Comparison of ENCODE assay signal across 8 cellular contexts in genomic region chr19:9323557-9323918, GRCh38. TPM values are rescaled to one million over a fixed set of nuclear protein-coding genes. Genes with fewer than 3 reads are reported as not detected.
A peak's percentile ranks its signal among the peaks of the same experiment; 100 is the strongest.
DNase-seq lines count a peak whose midpoint lies in the region; ATAC-seq and TF ChIP-seq lines count a peak whose summit lies in the region.

No MANE protein-coding gene starts in this region.

- peaks cover 5% of the 10 kb centered on the region for H3K36me3 ChIP-seq in CD8-positive, alpha-beta T cell (ENCODE audit: insufficient read depth, low read length)
- H3K36me3 ChIP-seq in neural progenitor cell (peaks cover 23% of the 10 kb centered on the region), urinary bladder (ENCODE audit: insufficient read depth) (peaks cover 2% of the 10 kb centered on the region)

- peaks cover 36% of the 10 kb centered on the region for H3K4me1 Mint-ChIP-seq in CD8-positive, alpha-beta T cell (ENCODE audit: low read depth)
- H3K4me1 Mint-ChIP-seq in neural progenitor cell: peaks cover 8% of the 10 kb centered on the region

- ATAC-seq in CD8-positive, alpha-beta T cell: no peak
- ATAC-seq in HG03432 (IDR thresholded peaks at IDR 0.05; ENCODE audit: unreplicated experiment): peak; percentile 39

- peaks cover 2% of the 10 kb centered on the region for H3K9me3 ChIP-seq in CD8-positive, alpha-beta T cell (ENCODE audit: low read length)
- H3K9me3 ChIP-seq in neural progenitor cell (ENCODE audit: low read depth): peaks cover 13% of the 10 kb centered on the region

- peaks cover 42% of the 10 kb centered on the region for H3K79me2 ChIP-seq in neural progenitor cell (ENCODE audit: low read depth)

- intact Hi-C loops in CD8-positive, alpha-beta T cell (cut with DNase I, micrococcal nuclease): loop anchor here (5.0 to 10.0 kb wide), 4 partner anchors 214 to 1241 kb away; partner anchors contain the start of genes CDKN2D (in 1 of the 2), KRI1 (in 1 of the 2), ZNF426 (in 1 of the 2) and ZNF562 (in 1 of the 2)

- no peak overlapping the region for H3K9ac ChIP-seq in neural progenitor cell

- peak overlapping the region; percentile 88 for H3K4me3 Mint-ChIP-seq in CD8-positive, alpha-beta T cell
- H3K4me3 Mint-ChIP-seq in neural progenitor cell: peak overlapping the region; percentile 92

- H3K4me2 ChIP-seq in neural progenitor cell: peak overlapping the region; percentile 69

- POLR2A ChIA-PET in CD8-positive, alpha-beta T cell (lab: Charles Lee): interaction anchor here (0.6 to 2.5 kb wide), 7 partner anchors 10 to 504 kb away, joined by 3 to 17 read pairs (median 5); partner anchors contain the start of genes UBL5, ZNF266 and ZNF699

- peaks cover 12% of the 10 kb centered on the region for H3K4me1 ChIP-seq in CD8-positive, alpha-beta T cell (ENCODE audit: insufficient read depth, low read length)
- H3K4me1 ChIP-seq in neural progenitor cell (no peaks in the 10 kb centered on the region), urinary bladder (ENCODE audit: insufficient read depth) (no peaks in the 10 kb centered on the region)

- CTCF ChIA-PET in CD8-positive, alpha-beta T cell (lab: Charles Lee): interaction anchor here (0.6 to 2.7 kb wide), 6 partner anchors 10 to 192 kb away, joined by 3 to 15 read pairs (median 6); partner anchors contain the start of gene ZNF699

- TF ChIP-seq CTCF in CD8-positive, alpha-beta T cell (IDR thresholded peaks at IDR 0.05): no peak
- no peak for TF ChIP-seq CTCF in neural progenitor cell (IDR thresholded peaks at IDR 0.05)

- WGBS in urinary bladder: 1% methylated on average over 9 of the region's 9 CpGs

- peak overlapping the region; percentile 40 for H3K27ac ChIP-seq in CD8-positive, alpha-beta T cell (ENCODE audit: low read depth, low read length)
- H3K27ac ChIP-seq in neural progenitor cell (peak overlapping the region; percentile 71), urinary bladder (ENCODE audit: low read depth) (peak overlapping the region; percentile 33)

- peak in 2 of 7 experiments; percentile 15 to 44 for DNase-seq in CD8-positive, alpha-beta T cell
- DNase-seq in GM19240 (ENCODE audit: insufficient read length, low spot score) (peak; percentile 4), NCI-H748 (lab: John Stamatoyannopoulos, UW; ENCODE audit: unreplicated experiment) (peak; percentile 90), foreskin melanocyte (peak; percentile 66), neural progenitor cell (ENCODE audit: low spot score) (no peak)
- peak; percentile 8 for DNase-seq in activated T-helper 9 cell treated with anti-CD3 and anti-CD28 coated beads, Interleukin-2, amount 50 U/mL, for 16 hours (ENCODE audit: low read depth)

- no peaks in the 10 kb centered on the region for H3K27me3 ChIP-seq in CD8-positive, alpha-beta T cell (ENCODE audit: insufficient read depth, low read length)
- no peaks in the 10 kb centered on the region for H3K27me3 ChIP-seq in neural progenitor cell

- peaks cover 18% of the 10 kb centered on the region for H3K9me3 Mint-ChIP-seq in CD8-positive, alpha-beta T cell
- peaks cover 59% of the 10 kb centered on the region for H3K9me3 Mint-ChIP-seq in neural progenitor cell

- H3K4me3 ChIP-seq in CD8-positive, alpha-beta T cell (ENCODE audit: low read depth, low read length): peak overlapping the region; percentile 75
- H3K4me3 ChIP-seq in neural progenitor cell: peak overlapping the region; percentile 68
- H3K4me3 ChIP-seq in urinary bladder (ENCODE audit: low read depth, low read length): peak overlapping the region; percentile 70

- peak overlapping the region; percentile 87 for H3K27ac Mint-ChIP-seq in CD8-positive, alpha-beta T cell
- peak overlapping the region; percentile 88 for H3K27ac Mint-ChIP-seq in neural progenitor cell

- H4K20me1 ChIP-seq in neural progenitor cell (ENCODE audit: low read depth): no peaks in the 10 kb centered on the region

- peak overlapping the region; percentile 57 for H2AFZ ChIP-seq in neural progenitor cell (replicated peaks)

- no peaks in the 10 kb centered on the region for H3K27me3 Mint-ChIP-seq in CD8-positive, alpha-beta T cell (ENCODE audit: low read depth)
- H3K27me3 Mint-ChIP-seq in neural progenitor cell (ENCODE audit: insufficient read depth, low read depth): peaks cover 12% of the 10 kb centered on the region

- H3F3A ChIP-seq in neural progenitor cell (ENCODE audit: low read depth): peaks cover 14% of the 10 kb centered on the region

- H3K36me3 Mint-ChIP-seq in CD8-positive, alpha-beta T cell: peaks cover 38% of the 10 kb centered on the region
- peaks cover 28% of the 10 kb centered on the region for H3K36me3 Mint-ChIP-seq in neural progenitor cell

RNA-seq across cellular contexts. Expression of gene ZNF559, which starts 0.4 kb away (rescaled TPM):
- 1 to 10 TPM; 4.0 to 4.5 TPM for total RNA-seq in CD8-positive, alpha-beta T cell
- 41.6 and 79.8 TPM in 2 replicates for total RNA-seq in neural progenitor cell (ENCODE audit: low replicate concordance)
- total RNA-seq in urinary bladder: 64.5 TPM
- polyA plus RNA-seq in urinary bladder: 20.8 TPM

RNA-seq across cellular contexts. Expression of gene ZNF699, which starts 13.9 kb away (rescaled TPM):
- total RNA-seq in CD8-positive, alpha-beta T cell: 10 to 100 TPM; 15.1 to 16.0 TPM
- total RNA-seq in neural progenitor cell (ENCODE audit: low replicate concordance) (12.9 and 21.6 TPM in 2 replicates), urinary bladder (15.2 TPM)
- 5.3 TPM for polyA plus RNA-seq in urinary bladder

RNA-seq across cellular contexts. Expression of gene ZNF177, which starts 39.3 kb away (rescaled TPM):
- total RNA-seq in CD8-positive, alpha-beta T cell: under 1 TPM; 0.68 to 1.00 TPM
- total RNA-seq in neural progenitor cell (ENCODE audit: low replicate concordance) (15.7 and 20.9 TPM in 2 replicates), urinary bladder (8.6 TPM)
- 3.2 TPM for polyA plus RNA-seq in urinary bladder
